Comparison of ENCODE assay signal across 6 cellular contexts in genomic region chr2:110476952-110477351, GRCh38. TPM values are rescaled to one million over a fixed set of nuclear protein-coding genes. Genes with fewer than 3 reads are reported as not detected.
DNase-seq lines count a peak whose midpoint lies in the region; ATAC-seq, FAIRE-seq and TF ChIP-seq lines count a peak whose summit lies in the region.
"Not testable (repeated sequence)": the region's sequence is repeated elsewhere in the genome, so short reads cannot be mapped to it uniquely, and the experiment has no call there.
"Had no signal": no experiment of that assay in that cellular context is flagged by ENCODE, and none has a peak within 500 bp of the region (broad histone marks: within the 10 kb centered on the region; RNA-seq: fewer than 3 reads in every experiment).

No MANE protein-coding gene starts in this region.

- ATAC-seq in left lobe of liver (peak; percentile 79), HepG2 (peak; percentile 33; the same call in 2 of the 3 replicates), lower lobe of right lung (peak; percentile 55 to 60), pancreas (peak; percentile 30 to 49 (median 40))

- POLR2A ChIA-PET in HepG2 (lab: Yijun Ruan, JAX): not testable (repeated sequence)

- DNase-seq in left lobe of liver (ENCODE audit: low spot score); HepG2 (ENCODE audit: low spot score); lower lobe of right lung; pancreas: not testable (repeated sequence)

- H3K9me3 ChIP-seq in HepG2 (ENCODE audit: low read length); lower lobe of right lung; pancreas: not testable (repeated sequence)

- no CpG with 5 or more reads among the region's 6 CpGs for WGBS in HepG2 (ENCODE audit: low lambda C conversion rate)
- no CpG with 5 or more reads among the region's 6 CpGs for WGBS in pancreas, 2 donors

- H3K36me3 ChIP-seq in HepG2 (replicated peaks in 1 of 2; ENCODE audit: control insufficient read depth in 1 of 2, insufficient read depth in 2 of 2, low read length in 2 of 2); lower lobe of right lung; pancreas: not testable (repeated sequence)

- H3K27ac ChIP-seq in HepG2 (ENCODE audit: extremely low read length, insufficient read depth, low read length); lower lobe of right lung; pancreas: not testable (repeated sequence)

- CTCF ChIA-PET in HepG2 (lab: Yijun Ruan, JAX; ENCODE audit: low intra/inter-chr PET ratio, low total read pairs): not testable (repeated sequence)

- H4K20me1 ChIP-seq in HepG2 (ENCODE audit: insufficient read depth, low read length): not testable (repeated sequence)

- BruUV-seq in HepG2 (replicated peaks; lab: Mats Ljungman, UMichigan): not testable (repeated sequence)

- not testable (repeated sequence) for H2AFZ ChIP-seq in HepG2 (ENCODE audit: low read length)

- not testable (repeated sequence) for H3K4me3 ChIP-seq in HepG2 (replicated peaks in 1 of 3; ENCODE audit: insufficient read depth in 1 of 3, low read depth in 2 of 3, low read length in 3 of 3); lower lobe of right lung; pancreas

- intact Hi-C loops in HepG2 (cut with micrococcal nuclease; ENCODE audit: unreplicated experiment); lower lobe of right lung (cut with DNase I); pancreas (cut with DNase I): not testable (repeated sequence)

- not testable (repeated sequence) for TF ChIP-seq CTCF in HepG2 (CRISPR knock-in tag; IDR thresholded peaks at IDR 0.05); lower lobe of right lung (IDR thresholded peaks at IDR 0.05); pancreas (IDR thresholded peaks at IDR 0.05)

- not testable (repeated sequence) for TF ChIP-seq POLR2A in HepG2 (IDR thresholded peaks at IDR 0.05; ENCODE audit: insufficient read depth in 1 of 2, low read depth in 2 of 2, low read length in 2 of 2)

- not testable (repeated sequence) for H3K79me2 ChIP-seq in HepG2 (ENCODE audit: insufficient read depth, low read length)

- H3K27me3 ChIP-seq in HepG2 (ENCODE audit: control insufficient read depth in 1 of 2, insufficient read depth in 2 of 2, low read length in 2 of 2); lower lobe of right lung (ENCODE audit: low read depth); pancreas: not testable (repeated sequence)

- in situ Hi-C loops in HepG2 (cut with HindIII; ENCODE audit: extremely low pct_ligation_motif_present, low pct_unique_long_range_greater_than_20kb): not testable (repeated sequence)

- H3K4me1 ChIP-seq in HepG2 (ENCODE audit: insufficient read depth, low read length); lower lobe of right lung; pancreas: not testable (repeated sequence)

- H3K4me2 ChIP-seq in HepG2 (ENCODE audit: low read depth, low read length): not testable (repeated sequence)

- TF ChIP-seq RAD21 in HepG2 (CRISPR knock-in tag; IDR thresholded peaks at IDR 0.05): not testable (repeated sequence)

- H3K9ac ChIP-seq in HepG2 (ENCODE audit: insufficient read depth, low read depth, low read length): not testable (repeated sequence)

- FAIRE-seq in HepG2 (lab: Jason Lieb, UNC); pancreas (lab: Jason Lieb, UNC): not testable (repeated sequence)

- not testable (repeated sequence) for TF ChIP-seq EP300 in HepG2 (IDR thresholded peaks at IDR 0.05; ENCODE audit: low read depth in 2 of 2, low read length in 2 of 2); HepG2 (CRISPR knock-in tag; IDR thresholded peaks at IDR 0.05; ENCODE audit: borderline replicate concordance)

RNA-seq across cellular contexts. Expression of gene LIMS4, which starts 4.3 kb away (rescaled TPM):
- not detected for total RNA-seq in left lobe of liver
- 0.88 and 1.1 TPM in 2 replicates for total RNA-seq in HepG2 (2016; rRNA removed; fragmentation: Illumina TruSeq; extraction: Trizol)
- total RNA-seq in HepG2 (2016; cell fraction: cytosol; rRNA removed; fragmentation: Illumina TruSeq; extraction: Trizol; ENCODE audit: low read depth): not detected in 2 replicates
- 1.1 and 1.5 TPM in 2 replicates for total RNA-seq in HepG2 (2016; cell fraction: insoluble cytoplasmic fraction; rRNA removed; fragmentation: Illumina TruSeq; extraction: Trizol)
- 0.59 and 1.1 TPM in 2 replicates for total RNA-seq in HepG2 (2016; cell fraction: membrane; rRNA removed; fragmentation: Illumina TruSeq; extraction: Trizol)
- 1.6 TPM in 1 of 2 replicates, not detected in the other for total RNA-seq in HepG2 (2016; cell fraction: nucleus; rRNA removed; fragmentation: Illumina TruSeq; extraction: Trizol)
- 0.86 and 2.3 TPM in 2 replicates for polyA plus RNA-seq in HepG2 (2011; rRNA removed)
- polyA plus RNA-seq in HepG2 (2011; cell fraction: cytosol; rRNA removed): 1.00 and 1.4 TPM in 2 replicates
- polyA plus RNA-seq in HepG2 (2011; cell fraction: nucleus; rRNA removed): 2.7 and 3.1 TPM in 2 replicates
- 0.95 TPM in 1 of 2 replicates, not detected in the other for polyA plus RNA-seq in HepG2 (2012)
- polyA plus RNA-seq in HepG2 (2016; cell fraction: cytosol; fragmentation: Illumina TruSeq; extraction: Trizol; ENCODE audit: low read depth): 0.12 and 0.23 TPM in 2 replicates
- 0.25 and 0.79 TPM in 2 replicates for polyA plus RNA-seq in HepG2 (2016; cell fraction: insoluble cytoplasmic fraction; fragmentation: Illumina TruSeq; extraction: Trizol; ENCODE audit: low read depth)
- 0.17 and 0.68 TPM in 2 replicates for polyA plus RNA-seq in HepG2 (2016; cell fraction: membrane; fragmentation: Illumina TruSeq; extraction: Trizol; ENCODE audit: low read depth)
- 0.76 TPM in 1 of 2 replicates, not detected in the other for polyA plus RNA-seq in HepG2 (2016; cell fraction: nucleus; fragmentation: Illumina TruSeq; extraction: Trizol; ENCODE audit: insufficient read depth, low read depth)
- 0.12 and 1.7 TPM in 2 replicates for polyA minus RNA-seq in HepG2 (2011; rRNA and poly(A)+ RNA removed; ENCODE audit: low replicate concordance)
- polyA minus RNA-seq in HepG2 (2011; cell fraction: cytosol; rRNA and poly(A)+ RNA removed): 2.1 and 2.5 TPM in 2 replicates
- 4.0 and 5.2 TPM in 2 replicates for polyA minus RNA-seq in HepG2 (2011; cell fraction: nucleus; rRNA and poly(A)+ RNA removed)
- total RNA-seq in lower lobe of right lung: 1.1 TPM
- 1 to 10 TPM in 5 of 6 donors, under 1 TPM in 1; 0.63 to 4.6 (median 3.2) TPM for total RNA-seq in pancreas
- polyA plus RNA-seq in pancreas: 1 to 10 TPM; 2.7 to 2.9 TPM
- total RNA-seq: CD4-positive, CD25-positive, alpha-beta regulatory T cell; G401 had no signal
